15 cellular contexts compared by ENCODE assay signal in the genomic region with DNA sequence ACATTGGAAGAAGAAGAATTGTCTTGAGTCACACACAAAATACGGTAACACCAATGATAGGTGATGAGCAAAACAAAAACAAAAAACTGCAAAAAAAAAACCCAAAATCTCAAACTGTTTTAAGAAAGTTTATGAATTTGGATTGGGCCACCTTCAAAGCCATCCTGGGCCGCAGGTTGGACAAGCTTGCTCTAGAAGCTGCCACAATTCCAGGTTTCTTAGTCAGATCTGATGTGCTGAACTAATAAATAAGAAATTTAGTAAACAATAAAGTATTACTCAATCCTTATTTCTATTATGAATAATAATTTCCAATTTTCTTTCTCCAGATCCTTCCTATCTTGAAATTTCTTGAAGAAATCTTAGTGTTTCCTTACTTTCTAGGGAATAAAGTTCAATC.
"Had no signal": no experiment of that assay in that cellular context is flagged by ENCODE, and none has a peak within 500 bp of the region (broad histone marks: within the 10 kb centered on the region; RNA-seq: fewer than 3 reads in every experiment).

No MANE protein-coding gene starts in this region.

- H3K36me3 ChIP-seq: heart left ventricle, right atrium auricular region, tibial artery had no signal

- DNase-seq: effector memory CD8-positive, alpha-beta T cell; erythroblast; foreskin melanocyte; heart left ventricle; hypothalamus; islet precursor cell; mammary epithelial cell; natural killer cell; stimulated activated CD4-positive, alpha-beta T cell treated with anti-CD3 and anti-CD28 coated beads, Interleukin-2, amount 100 ng/mL, for 48 hours; tibial artery had no signal

- H3K27me3 Mint-ChIP-seq: dendritic cell treated with granulocyte-macrophage colony-stimulating factor and Interleukin-4, amounts not matched to agents 40 ng/mL and 50 ng/mL, for 4 days; effector memory CD8-positive, alpha-beta T cell; stimulated activated memory B cell treated with anti-CD40 and anti-IgM and Interleukin-4, amounts not matched to agents 10 μg/mL and 1 μg/mL and 100 μg/mL, for 72 hours; stimulated activated naive CD8-positive, alpha-beta T cell treated with anti-CD3 and anti-CD28 coated beads, Interleukin-15, Interleukin-2, amounts not matched to agents 100 ng/mL and 50 ng/mL, for 24 hours had no signal

- H3K4me3 Mint-ChIP-seq: dendritic cell treated with granulocyte-macrophage colony-stimulating factor and Interleukin-4, amounts not matched to agents 40 ng/mL and 50 ng/mL, for 4 days; effector memory CD8-positive, alpha-beta T cell; natural killer cell; neural crest cell; stimulated activated memory B cell treated with anti-CD40 and anti-IgM and Interleukin-4, amounts not matched to agents 10 μg/mL and 1 μg/mL and 100 μg/mL, for 72 hours; stimulated activated naive CD8-positive, alpha-beta T cell treated with anti-CD3 and anti-CD28 coated beads, Interleukin-15, Interleukin-2, amounts not matched to agents 100 ng/mL and 50 ng/mL, for 24 hours had no signal

- H3K27ac ChIP-seq: heart left ventricle, right atrium auricular region, tibial artery had no signal

- H3K27ac Mint-ChIP-seq: dendritic cell treated with granulocyte-macrophage colony-stimulating factor and Interleukin-4, amounts not matched to agents 40 ng/mL and 50 ng/mL, for 4 days; effector memory CD8-positive, alpha-beta T cell; natural killer cell; stimulated activated memory B cell treated with anti-CD40 and anti-IgM and Interleukin-4, amounts not matched to agents 10 μg/mL and 1 μg/mL and 100 μg/mL, for 72 hours; stimulated activated naive CD8-positive, alpha-beta T cell treated with anti-CD3 and anti-CD28 coated beads, Interleukin-15, Interleukin-2, amounts not matched to agents 100 ng/mL and 50 ng/mL, for 24 hours had no signal

- H3K9me3 ChIP-seq: tibial artery had no signal

- H3K27me3 ChIP-seq: heart left ventricle, right atrium auricular region, tibial artery had no signal

- ATAC-seq: effector memory CD8-positive, alpha-beta T cell; natural killer cell; stimulated activated memory B cell treated with anti-CD40 and anti-IgM and Interleukin-4, amounts not matched to agents 10 μg/mL and 1 μg/mL and 100 μg/mL, for 72 hours had no signal

- H3K4me3 ChIP-seq: heart left ventricle, right atrium auricular region, tibial artery had no signal
